2 cellular contexts compared by ENCODE assay signal in the genomic region with DNA sequence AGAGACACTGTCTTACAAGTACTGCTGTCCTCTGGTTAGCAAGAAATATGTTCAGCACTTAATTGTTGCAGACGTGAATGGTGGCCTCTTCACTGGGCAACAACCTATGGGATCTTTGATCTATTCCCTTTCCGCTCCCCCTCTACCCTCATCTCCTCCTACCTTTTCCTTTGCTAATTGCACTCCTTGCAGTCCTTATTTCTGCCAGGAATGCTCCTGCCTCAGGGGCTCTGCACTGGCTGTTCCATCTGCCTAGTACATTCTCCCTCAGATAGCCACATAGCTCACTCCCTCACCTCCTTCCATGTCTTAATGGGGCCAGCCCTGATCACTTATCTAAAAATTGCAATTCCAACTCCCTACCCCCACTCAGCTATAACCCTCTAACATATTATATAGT.
TF ChIP-seq lines count a peak whose summit lies in the region.

No MANE protein-coding gene starts in this region.

TF ChIP-seq in GM23338, 12 proteins besides CTCF, POLR2A, EP300 and RAD21:
- TF ChIP-seq, protein P1, sequence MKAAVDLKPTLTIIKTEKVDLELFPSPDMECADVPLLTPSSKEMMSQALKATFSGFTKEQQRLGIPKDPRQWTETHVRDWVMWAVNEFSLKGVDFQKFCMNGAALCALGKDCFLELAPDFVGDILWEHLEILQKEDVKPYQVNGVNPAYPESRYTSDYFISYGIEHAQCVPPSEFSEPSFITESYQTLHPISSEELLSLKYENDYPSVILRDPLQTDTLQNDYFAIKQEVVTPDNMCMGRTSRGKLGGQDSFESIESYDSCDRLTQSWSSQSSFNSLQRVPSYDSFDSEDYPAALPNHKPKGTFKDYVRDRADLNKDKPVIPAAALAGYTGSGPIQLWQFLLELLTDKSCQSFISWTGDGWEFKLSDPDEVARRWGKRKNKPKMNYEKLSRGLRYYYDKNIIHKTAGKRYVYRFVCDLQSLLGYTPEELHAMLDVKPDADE (IDR thresholded peaks at IDR 0.05): no peak
- TF ChIP-seq EZH2 (IDR thresholded peaks at IDR 0.05; ENCODE audit: low read depth, unreplicated experiment) (no peak), POLR2AphosphoS5 (IDR thresholded peaks at IDR 0.05; ENCODE audit: low read depth) (no peak), ZNF114 (CRISPR knock-in tag; IDR thresholded peaks at IDR 0.05) (no peak), JUNB (IDR thresholded peaks at IDR 0.05; ENCODE audit: unreplicated experiment) (no peak)
TF ChIP-seq in GM23338: peak in this region for 0.

TF ChIP-seq in H1, 55 proteins besides CTCF, POLR2A, EP300 and RAD21:
- no peak for TF ChIP-seq HDAC2 (IDR thresholded peaks at IDR 0.05; ENCODE audit: borderline replicate concordance in 1 of 2, low read depth in 2 of 2, low read length in 2 of 2)
TF ChIP-seq in H1: peak in this region for 0.
